Comparison of ENCODE assay signal across 1 cellular context in genomic region chr6:13289789-13290318, GRCh38.
TF ChIP-seq lines count a peak whose summit lies in the region.

No MANE protein-coding gene starts in this region.

TF ChIP-seq in HepG2, 621 proteins besides CTCF, POLR2A, EP300 and RAD21 (continued from another document and continues in another):
- no peak for TF ChIP-seq MLXIP (CRISPR knock-in tag; IDR thresholded peaks at IDR 0.05; ENCODE audit: borderline replicate concordance)
- TF ChIP-seq ZNF775 (CRISPR knock-in tag; IDR thresholded peaks at IDR 0.05; ENCODE audit: borderline replicate concordance), result no peak
- TF ChIP-seq KDM4B (CRISPR knock-in tag; IDR thresholded peaks at IDR 0.05), result no peak
- TF ChIP-seq ZNF12 (CRISPR knock-in tag; IDR thresholded peaks at IDR 0.05), result 0 out of 2 replicates have a peak, but pooled peaks have one; percentile 75
- peak; percentile 27 for TF ChIP-seq YY1 (IDR thresholded peaks at IDR 0.05; ENCODE audit: insufficient read depth, insufficient replicate concordance, low read depth, low read length)
- TF ChIP-seq ZNF124 (CRISPR knock-in tag; IDR thresholded peaks at IDR 0.05), result peak; percentile 18; the same call in 1 of the 2 replicates
- TF ChIP-seq ZNF580 (CRISPR knock-in tag; IDR thresholded peaks at IDR 0.05; ENCODE audit: borderline replicate concordance, low read depth), result no peak
- TF ChIP-seq ZNF160 (CRISPR knock-in tag; IDR thresholded peaks at IDR 0.05), result no peak
- no peak for TF ChIP-seq ZNF879 (CRISPR knock-in tag; IDR thresholded peaks at IDR 0.05)
- TF ChIP-seq RBFOX2 (IDR thresholded peaks at IDR 0.05; ENCODE audit: low read depth, low read length), result no peak
- TF ChIP-seq ZNF274 (CRISPR knock-in tag; IDR thresholded peaks at IDR 0.05), result no peak
- TF ChIP-seq REST (IDR thresholded peaks at IDR 0.05; ENCODE audit: borderline replicate concordance in 1 of 2, low read depth in 1 of 2, low read length in 2 of 2), result no peak; a peak in 1 of 4 replicates
- TF ChIP-seq ZFY (CRISPR knock-in tag; IDR thresholded peaks at IDR 0.05), result no peak
- no peak for TF ChIP-seq ZBTB44 (CRISPR knock-in tag; IDR thresholded peaks at IDR 0.05)
- no peak for TF ChIP-seq ZNF703 (CRISPR knock-in tag; IDR thresholded peaks at IDR 0.05; ENCODE audit: borderline replicate concordance)
- no peak for TF ChIP-seq UBTF (CRISPR knock-in tag; IDR thresholded peaks at IDR 0.05)
- TF ChIP-seq PAF1 (CRISPR knock-in tag; IDR thresholded peaks at IDR 0.05), result no peak
- no peak for TF ChIP-seq ZNF251 (CRISPR knock-in tag; IDR thresholded peaks at IDR 0.05)
- no peak for TF ChIP-seq ZFYVE20 (CRISPR knock-in tag; IDR thresholded peaks at IDR 0.05; ENCODE audit: borderline replicate concordance, low read depth)
- TF ChIP-seq ELF1 (CRISPR knock-in tag; IDR thresholded peaks at IDR 0.05), result peak; percentile 51; the same call in 1 of the 2 replicates
- TF ChIP-seq WIZ (CRISPR knock-in tag; IDR thresholded peaks at IDR 0.05), result no peak
- TF ChIP-seq ZSCAN22 (CRISPR knock-in tag; IDR thresholded peaks at IDR 0.05), result no peak
- peak; percentile 84 for TF ChIP-seq MED1 (CRISPR knock-in tag; IDR thresholded peaks at IDR 0.05)
- no peak for TF ChIP-seq PBX2 (CRISPR knock-in tag; IDR thresholded peaks at IDR 0.05)
- TF ChIP-seq ZNF431 (CRISPR knock-in tag; IDR thresholded peaks at IDR 0.05; ENCODE audit: borderline replicate concordance, low read depth), result no peak
- no peak for TF ChIP-seq SP4 (CRISPR knock-in tag; IDR thresholded peaks at IDR 0.05)
- TF ChIP-seq SMARCE1 (IDR thresholded peaks at IDR 0.05; ENCODE audit: borderline replicate concordance), result no peak
- TF ChIP-seq ZHX1 (CRISPR knock-in tag; IDR thresholded peaks at IDR 0.05; ENCODE audit: low read depth), result no peak
- TF ChIP-seq MXD3 (CRISPR knock-in tag; IDR thresholded peaks at IDR 0.05), result no peak
- no peak for TF ChIP-seq TGIF2 (CRISPR knock-in tag; IDR thresholded peaks at IDR 0.05)
- peak; percentile 45; the same call in 1 of the 2 replicates for TF ChIP-seq ZNF281 (CRISPR knock-in tag; IDR thresholded peaks at IDR 0.05; ENCODE audit: borderline replicate concordance)
- no peak for TF ChIP-seq ZNF18 (CRISPR knock-in tag; IDR thresholded peaks at IDR 0.05; ENCODE audit: insufficient replicate concordance)
- TF ChIP-seq ZKSCAN8 (CRISPR knock-in tag; IDR thresholded peaks at IDR 0.05; ENCODE audit: borderline replicate concordance), result peak; percentile 61; the same call in 1 of the 2 replicates
- no peak for TF ChIP-seq KMT2A (CRISPR knock-in tag; IDR thresholded peaks at IDR 0.05)
- no peak for TF ChIP-seq ZNF329 (CRISPR knock-in tag; IDR thresholded peaks at IDR 0.05; ENCODE audit: low read depth)
- TF ChIP-seq ZMYM4 (CRISPR knock-in tag; IDR thresholded peaks at IDR 0.05), result peak; percentile 36
- no peak for TF ChIP-seq ZNF564 (CRISPR knock-in tag; IDR thresholded peaks at IDR 0.05)
- TF ChIP-seq SAP130 (CRISPR knock-in tag; IDR thresholded peaks at IDR 0.05; ENCODE audit: low read depth), result peak; percentile 84
- 0 out of 2 replicates have a peak, but pooled peaks have one; percentile 35 for TF ChIP-seq SIX4 (CRISPR knock-in tag; IDR thresholded peaks at IDR 0.05)
- no peak for TF ChIP-seq PHF8 (CRISPR knock-in tag; IDR thresholded peaks at IDR 0.05)
- no peak for TF ChIP-seq SALL2 (CRISPR knock-in tag; IDR thresholded peaks at IDR 0.05)
- TF ChIP-seq ZNF891 (CRISPR knock-in tag; IDR thresholded peaks at IDR 0.05), result no peak
